Comparison of ENCODE assay signal across 11 cellular contexts in the genomic region with DNA sequence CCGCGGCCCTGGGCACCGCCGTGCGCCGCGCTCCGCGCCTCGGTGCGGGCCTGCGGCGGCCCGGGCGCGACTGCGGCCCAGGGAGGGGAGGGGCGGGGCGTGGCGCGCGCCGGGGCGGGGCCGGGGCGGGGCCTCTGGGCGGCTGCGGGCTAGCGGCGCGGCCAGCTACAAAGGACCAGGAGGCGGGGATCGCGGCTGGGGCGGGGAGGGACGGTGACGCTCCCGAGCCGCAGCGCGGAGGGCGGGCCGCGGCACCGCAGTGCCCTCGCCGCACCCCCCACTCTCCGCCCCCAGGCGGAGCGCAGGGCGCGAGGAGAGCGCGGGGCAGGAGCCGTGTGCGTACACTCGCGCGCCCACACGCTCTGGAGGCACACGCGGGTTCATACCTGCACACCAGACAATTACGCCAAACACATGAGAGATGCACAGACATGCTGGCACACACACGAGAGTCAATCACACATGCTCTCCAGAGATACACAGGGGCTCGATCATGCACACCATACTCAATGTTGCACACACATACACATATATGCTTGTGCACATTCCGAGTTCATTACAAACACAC. TPM values are rescaled to one million over a fixed set of nuclear protein-coding genes. Genes with fewer than 3 reads are reported as not detected.
DNase-seq lines count a peak whose midpoint lies in the region; ATAC-seq and TF ChIP-seq lines count a peak whose summit lies in the region.
"Had no signal": no experiment of that assay in that cellular context is flagged by ENCODE, and none has a peak within 500 bp of the region (broad histone marks: within the 10 kb centered on the region; RNA-seq: fewer than 3 reads in every experiment).

A gene (minus strand): TSS at position 74 of the 568 bp plus-strand sequence. CDS start 117 bp downstream, outside the sequence.

- peak; percentile 76 for ATAC-seq in left ventricle myocardium superior
- no peak for ATAC-seq in stimulated activated naive B cell treated with anti-CD40 and anti-IgM and Interleukin-4, amounts not matched to agents 10 μg/mL and 1 μg/mL and 100 μg/mL, for 72 hours (replicated peaks)
- ATAC-seq in HG03469 (IDR thresholded peaks at IDR 0.05; ENCODE audit: unreplicated experiment) = no peak
- no peak for ATAC-seq in aorta (ENCODE audit: low FRiP score)
- ATAC-seq: A549 had no signal

- peak; percentile 43 for DNase-seq in DMS79 treated with DMSO at 0.1 percent for 48 hours (lab: John Stamatoyannopoulos, UW)
- DNase-seq in DMS79 (lab: John Stamatoyannopoulos, UW) = no peak
- DNase-seq in NCI-H774 (lab: John Stamatoyannopoulos, UW) = peak; percentile 81
- peak; percentile 55 for DNase-seq in left ventricle myocardium superior
- no peak for DNase-seq in stimulated activated naive B cell treated with anti-CD40 and anti-IgM and Interleukin-4, amounts not matched to agents 10 μg/mL and 1 μg/mL and 100 μg/mL, for 72 hours
- DNase-seq in aorta = no peak
- DNase-seq in GM13976 (ENCODE audit: low spot score) = no peak
- DNase-seq: activated T-cell treated with anti-CD3 and anti-CD28 coated beads, Interleukin-2, amount 50 U/mL, for 1 hour; stimulated activated CD4-positive, alpha-beta T cell treated with anti-CD3 and anti-CD28 coated beads, Interleukin-4, amount 100 ng/mL, for 24 hours had no signal

- no peaks in the 10 kb centered on the region for H3K36me3 ChIP-seq in aorta (ENCODE audit: control insufficient read depth in 1 of 2, insufficient read depth in 2 of 2, low read length in 1 of 2)

- H3K27ac ChIP-seq in aorta (ENCODE audit: low read depth in 1 of 2, low read length in 2 of 2) = no peak within 1 kb of the TSS
- H3K27ac ChIP-seq: A549 had no signal

- peak within 1 kb of the TSS in 1 of 2 donors; percentile 29 for H3K4me3 Mint-ChIP-seq in stimulated activated naive B cell treated with anti-CD40 and anti-IgM and Interleukin-4, amounts not matched to agents 10 μg/mL and 1 μg/mL and 100 μg/mL, for 72 hours

- H3K4me3 ChIP-seq in aorta (ENCODE audit: low read length in 2 of 2) = no peak within 1 kb of the TSS
- H3K4me3 ChIP-seq: A549 had no signal

- H3K9me3 Mint-ChIP-seq in stimulated activated naive B cell treated with anti-CD40 and anti-IgM and Interleukin-4, amounts not matched to agents 10 μg/mL and 1 μg/mL and 100 μg/mL, for 72 hours = peaks cover 3 to 5% of the 10 kb centered on the region in 2 donors

- peak within 1 kb of the TSS; percentile 59 for H3K27ac Mint-ChIP-seq in stimulated activated naive B cell treated with anti-CD40 and anti-IgM and Interleukin-4, amounts not matched to agents 10 μg/mL and 1 μg/mL and 100 μg/mL, for 72 hours

- WGBS in aorta, 2 donors = 4 to 5% methylated on average over 29 to 66 of the region's 66 CpGs

- intact Hi-C loops in left ventricle myocardium superior (cut with micrococcal nuclease) = no loop called here
- intact Hi-C loops in aorta (cut with DNase I) = no loop called here

- in situ Hi-C loops in GM13976 (cut with MboI; ENCODE audit: low sequenced_read_pairs, unreplicated experiment) = no loop called here

- H3K4me1 Mint-ChIP-seq in stimulated activated naive B cell treated with anti-CD40 and anti-IgM and Interleukin-4, amounts not matched to agents 10 μg/mL and 1 μg/mL and 100 μg/mL, for 72 hours = peaks cover 20 to 44% of the 10 kb centered on the region in 2 donors

- H3K27me3 ChIP-seq in aorta (ENCODE audit: control insufficient read depth in 1 of 2, insufficient read depth in 2 of 2, low read length in 1 of 2) = peaks cover 0 to 2% of the 10 kb centered on the region in 2 donors

- H3K4me1 ChIP-seq in aorta (ENCODE audit: control insufficient read depth in 1 of 2, insufficient read depth in 2 of 2, low read length in 2 of 2) = no peaks in the 10 kb centered on the region
- H3K4me1 ChIP-seq: A549 had no signal

- TF ChIP-seq CTCF in GM13976 (IDR thresholded peaks at IDR 0.05; ENCODE audit: borderline replicate concordance, control extremely low read depth, extremely low read depth, insufficient read depth, missing control alignments) = no peak

- H3K27me3 Mint-ChIP-seq in stimulated activated naive B cell treated with anti-CD40 and anti-IgM and Interleukin-4, amounts not matched to agents 10 μg/mL and 1 μg/mL and 100 μg/mL, for 72 hours = peaks cover 78 to 85% of the 10 kb centered on the region in 2 donors

- peaks cover 1 to 14% of the 10 kb centered on the region in 2 donors for H3K36me3 Mint-ChIP-seq in stimulated activated naive B cell treated with anti-CD40 and anti-IgM and Interleukin-4, amounts not matched to agents 10 μg/mL and 1 μg/mL and 100 μg/mL, for 72 hours

- H3K9me3 ChIP-seq in aorta (ENCODE audit: control insufficient read depth, low read length) = peaks cover 5% of the 10 kb centered on the region
- H3K9me3 ChIP-seq: A549 had no signal

RNA-seq across cellular contexts. Expression of the gene that starts here (rescaled TPM):
- 1.3 TPM for total RNA-seq in left ventricle myocardium superior
- 1 to 10 TPM in 1 of 2 donors, under 1 TPM in 1; 0.58 to 2.0 TPM for total RNA-seq in aorta
- under 1 TPM in 1 of 2 donors, not detected in 1; 0.05 TPM for polyA plus RNA-seq in aorta

Comparison
In these comparisons a context has a peak if more than half of its experiments do, and no peak if none do; other contexts are left out.
1. DNase-seq: peak in DMS79 treated with DMSO at 0.1 percent for 48 hours (single experiment), NCI-H774 (single experiment) and left ventricle myocardium superior (single experiment); none in DMS79 (single experiment), stimulated activated naive B cell treated with anti-CD40 and anti-IgM and Interleukin-4, amounts not matched to agents 10 μg/mL and 1 μg/mL and 100 μg/mL, for 72 hours (single experiment), aorta (0 of 2) and GM13976 (single experiment).